ENCODE assay signal across 8 cellular contexts in the genomic region with DNA sequence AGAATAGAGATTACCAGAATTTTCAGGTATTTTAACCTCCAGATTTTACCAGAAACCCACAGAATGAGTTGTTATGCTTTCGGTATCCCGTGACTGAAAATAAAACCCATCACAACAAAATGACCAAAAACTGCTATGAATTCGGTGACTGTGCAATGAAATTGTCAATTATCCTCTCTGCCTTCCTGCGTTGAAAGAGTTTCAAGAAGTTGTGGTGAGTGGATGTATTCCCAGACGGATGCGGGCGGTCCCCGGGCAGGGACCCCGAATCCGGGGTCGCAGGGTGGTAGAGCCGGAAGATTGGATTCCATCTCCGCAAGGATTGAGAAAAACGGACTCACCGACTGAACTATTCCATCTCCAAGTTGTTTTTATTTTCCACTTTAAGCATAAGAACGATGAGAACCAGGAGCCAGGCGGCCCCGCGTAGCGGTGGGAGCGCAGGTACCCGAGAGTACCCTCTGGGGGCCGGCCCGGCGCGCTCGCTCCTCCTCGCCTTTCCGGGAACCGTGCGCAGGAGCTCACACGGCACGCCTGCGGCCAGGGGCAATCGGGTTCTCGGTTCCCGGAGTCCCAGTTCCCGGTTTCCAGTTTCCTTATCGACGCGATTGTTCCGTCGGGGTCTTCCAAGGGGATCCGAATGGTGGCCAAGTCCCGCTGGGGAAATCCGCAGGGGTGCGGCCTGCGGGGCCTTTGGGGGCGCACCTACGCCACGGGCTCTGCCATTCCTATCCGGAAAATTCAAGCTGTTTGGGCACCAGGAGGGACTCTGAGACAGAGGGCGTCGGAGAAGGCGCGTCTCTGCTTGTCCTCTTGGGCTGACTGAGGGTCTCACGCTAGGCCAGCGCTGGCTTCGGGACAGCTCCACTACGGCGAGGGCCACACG.
DNase-seq lines count a peak whose midpoint lies in the region; ATAC-seq and TF ChIP-seq lines count a peak whose summit lies in the region.

No MANE protein-coding gene starts in this region.

- DNase-seq in T-helper 2 cell (peak in 4 of 5 experiments; percentile 15 to 89 (median 30)), ecto neural progenitor cell (ENCODE audit: low spot score) (peak; percentile 55), ovary (peak in 4 of 5 donors; percentile 24 to 56 (median 30)), AG08396 (ENCODE audit: low spot score) (no peak), COR-L47 (lab: John Stamatoyannopoulos, UW) (no peak)

- no peak for TF ChIP-seq CTCF in ovary (IDR thresholded peaks at IDR 0.05)

- H3K4me3 ChIP-seq in GM08714 (ENCODE audit: low read length) (peak overlapping the region; percentile 56; the same call in 1 of the 2 replicates), ovary (peak overlapping the region; percentile 24)

- no peaks in the 10 kb centered on the region for H3K9me3 ChIP-seq in ovary

- TF ChIP-seq POLR2A in ovary (IDR thresholded peaks at IDR 0.05): no peak

- intact Hi-C loops in ovary (cut with DNase I): loop anchor here in 1 of 4 donors (10.0 kb wide), 1 partner anchor 186 kb away; no protein-coding TSS in a partner anchor

- no peak for TF ChIP-seq EP300 in ovary (IDR thresholded peaks at IDR 0.05)

- H3K4me1 ChIP-seq in ovary (ENCODE audit: insufficient read depth): no peaks in the 10 kb centered on the region

- no peak overlapping the region for H3K27ac ChIP-seq in ovary

- no peaks in the 10 kb centered on the region for H3K27me3 ChIP-seq in ovary

- no peaks in the 10 kb centered on the region for H3K36me3 ChIP-seq in ovary

- 10 to 22% (median 12%) methylated on average over 62 of the region's 62 CpGs for WGBS in ovary, 3 donors

- ATAC-seq in HG03457 (IDR thresholded peaks at IDR 0.05; ENCODE audit: unreplicated experiment) (no peak), GM18861 (IDR thresholded peaks at IDR 0.05; ENCODE audit: unreplicated experiment) (no peak)

Comparison
In these comparisons a context has a peak if more than half of its experiments do, and no peak if none do; other contexts are left out.
1. DNase-seq: peak in T-helper 2 cell (4 of 5), ecto neural progenitor cell (single experiment) and ovary (4 of 5); none in AG08396 (single experiment) and COR-L47 (single experiment).